8 cellular contexts compared by ENCODE assay signal in genomic region chr1:244322791-244323521, GRCh38.
DNase-seq lines count a peak whose midpoint lies in the region; ATAC-seq, FAIRE-seq and TF ChIP-seq lines count a peak whose summit lies in the region.

No MANE protein-coding gene starts in this region.

- H3K27ac ChIP-seq in astrocyte (ENCODE audit: low read depth, low read length) = peak overlapping the region; percentile 65
- H3K27ac ChIP-seq in smooth muscle cell (ENCODE audit: low read depth) = peak overlapping the region; percentile 95

- H2AFZ ChIP-seq in astrocyte (ENCODE audit: low read depth, low read length) = no peak overlapping the region
- H2AFZ ChIP-seq in smooth muscle cell (ENCODE audit: low read depth) = peak overlapping the region; percentile 70

- H3K27ac Mint-ChIP-seq in astrocyte (ENCODE audit: unreplicated experiment) = peak overlapping the region; percentile 96

- H3K36me3 Mint-ChIP-seq in astrocyte (ENCODE audit: low read depth, unreplicated experiment) = no peaks in the 10 kb centered on the region

- no peaks in the 10 kb centered on the region for H3K27me3 Mint-ChIP-seq in astrocyte (ENCODE audit: low read depth, unreplicated experiment)

- no peak overlapping the region for H3K4me3 ChIP-seq in astrocyte (ENCODE audit: insufficient read depth, low read depth, low read length)
- H3K4me3 ChIP-seq in smooth muscle cell = peak overlapping the region; percentile 27

- FAIRE-seq in astrocyte (lab: Jason Lieb, UNC) = no peak

- H3K36me3 ChIP-seq in astrocyte (ENCODE audit: insufficient read depth, low read length) (no peaks in the 10 kb centered on the region), smooth muscle cell (ENCODE audit: low read depth) (no peaks in the 10 kb centered on the region)

- peak overlapping the region; percentile 55 for H3K4me3 Mint-ChIP-seq in astrocyte (ENCODE audit: unreplicated experiment)

- H3K9me3 Mint-ChIP-seq in astrocyte (ENCODE audit: unreplicated experiment) = peaks cover 9% of the 10 kb centered on the region

- H3F3A ChIP-seq in smooth muscle cell (ENCODE audit: low read depth) = peaks cover 8% of the 10 kb centered on the region

- H3K9me3 ChIP-seq in astrocyte (ENCODE audit: insufficient read depth, low read depth, low read length) = no peaks in the 10 kb centered on the region
- H3K9me3 ChIP-seq in smooth muscle cell (replicated peaks; ENCODE audit: low read depth) = no peaks in the 10 kb centered on the region

- TF ChIP-seq CTCF in astrocyte (IDR thresholded peaks at IDR 0.05; ENCODE audit: insufficient read depth, low read depth, low read length) (no peak), smooth muscle cell (IDR thresholded peaks at IDR 0.05; ENCODE audit: borderline replicate concordance, insufficient read depth, poor library complexity, severe bottlenecking) (no peak)

- no peak for ATAC-seq in GM19455 (IDR thresholded peaks at IDR 0.05; ENCODE audit: unreplicated experiment)

- no peaks in the 10 kb centered on the region for H4K20me1 ChIP-seq in astrocyte (ENCODE audit: insufficient read depth, low read length)
- H4K20me1 ChIP-seq in smooth muscle cell (ENCODE audit: low read depth) = no peaks in the 10 kb centered on the region

- H3K79me2 ChIP-seq in astrocyte (ENCODE audit: insufficient read depth, low read length) = no peaks in the 10 kb centered on the region
- H3K79me2 ChIP-seq in smooth muscle cell (ENCODE audit: low read depth) = no peaks in the 10 kb centered on the region

- H3K4me2 ChIP-seq in astrocyte (ENCODE audit: low read length) (peak overlapping the region; percentile 68), smooth muscle cell (peak overlapping the region; percentile 79)

- no peaks in the 10 kb centered on the region for H3K27me3 ChIP-seq in astrocyte (ENCODE audit: insufficient read depth, low read length)
- no peaks in the 10 kb centered on the region for H3K27me3 ChIP-seq in smooth muscle cell (ENCODE audit: low read depth)

- H3K4me1 ChIP-seq in astrocyte (ENCODE audit: insufficient read depth, low read length) = peaks cover 18% of the 10 kb centered on the region
- H3K4me1 ChIP-seq in smooth muscle cell (ENCODE audit: low read depth) = peaks cover 3% of the 10 kb centered on the region

- H3K9ac ChIP-seq in astrocyte (ENCODE audit: low read length) = peak overlapping the region; percentile 5
- peak overlapping the region; percentile 69 for H3K9ac ChIP-seq in smooth muscle cell (ENCODE audit: low read depth)

- DNase-seq in Daoy (ENCODE audit: low read depth) = peak; percentile 91
- DNase-seq in MV-4-11 (lab: John Stamatoyannopoulos, UW) = peak; percentile 88
- peak; percentile 95 for DNase-seq in astrocyte (ENCODE audit: low read depth)
- peak; percentile 80 for DNase-seq in hepatic stellate cell (ENCODE audit: low spot score)
- DNase-seq in smooth muscle cell (lab: John Stamatoyannopoulos, UW; ENCODE audit: unreplicated experiment) = no peak
- DNase-seq in COR-L47 (lab: John Stamatoyannopoulos, UW) = no peak
- DNase-seq in GF-D8 (lab: John Stamatoyannopoulos, UW) = no peak

- 18% methylated on average over 6 of the region's 6 CpGs for WGBS in smooth muscle cell (ENCODE audit: low lambda C conversion rate)

- peaks cover 14% of the 10 kb centered on the region for H3K4me1 Mint-ChIP-seq in astrocyte (ENCODE audit: low read depth, unreplicated experiment)

Comparison
In these comparisons a context has a peak if more than half of its experiments do, and no peak if none do; other contexts are left out.
1. DNase-seq: peak in Daoy (single experiment), MV-4-11 (single experiment), astrocyte (single experiment) and hepatic stellate cell (single experiment); none in smooth muscle cell (single experiment), COR-L47 (single experiment) and GF-D8 (single experiment).